In the genomic region with DNA sequence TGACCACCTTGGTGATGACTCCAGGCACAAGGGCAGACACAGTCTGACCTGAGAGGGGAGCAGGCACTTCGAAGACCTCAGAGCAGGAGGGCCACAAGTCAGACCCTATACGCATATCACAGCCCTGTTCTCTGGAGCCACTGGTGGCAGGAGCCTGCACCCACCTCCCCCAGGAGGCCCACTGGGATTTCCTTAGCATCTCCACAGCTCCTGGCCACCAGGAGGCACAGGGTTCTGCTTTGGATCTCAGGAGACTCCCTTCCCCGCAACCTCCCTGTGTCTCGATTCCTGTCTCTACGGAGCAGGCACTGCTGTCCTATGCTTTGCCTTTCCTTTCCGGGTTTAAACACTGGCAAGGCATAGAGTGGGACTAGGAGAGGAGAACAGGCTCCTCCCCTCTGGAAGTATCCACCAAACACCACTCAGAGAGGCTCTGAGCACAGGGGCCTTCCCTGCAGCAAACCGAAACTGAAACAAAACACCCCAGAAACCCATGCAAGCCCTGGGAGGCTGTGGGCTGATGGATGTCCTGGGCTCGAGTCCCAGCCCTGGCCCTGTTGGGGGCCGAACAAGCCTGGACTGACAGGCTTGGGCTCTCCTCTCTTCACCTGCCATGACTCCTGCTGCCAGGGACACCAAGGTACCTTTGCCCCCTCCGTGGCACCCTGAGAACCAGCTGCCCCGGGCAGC, we compare ENCODE assay signal across 8 cellular contexts.
DNase-seq lines count a peak whose midpoint lies in the region; ATAC-seq and TF ChIP-seq lines count a peak whose summit lies in the region.

No MANE protein-coding gene starts in this region.

- no peak overlapping the region for H3K9ac ChIP-seq in Karpas-422 (ENCODE audit: low read length)

- H3K4me3 Mint-ChIP-seq in activated naive CD8-positive, alpha-beta T cell treated with anti-CD3 and anti-CD28 coated beads, Interleukin-2, amount 50 U/mL, for 24 hours: peak overlapping the region; percentile 83

- BruUV-seq in A673 (replicated peaks; lab: Mats Ljungman, UMichigan) (no TSS peak), Panc1 (replicated peaks; lab: Mats Ljungman, UMichigan) (no TSS peak)

- H2AFZ ChIP-seq in Karpas-422 (ENCODE audit: low read length): no peak overlapping the region

- peaks cover 25% of the 10 kb centered on the region for H3K36me3 ChIP-seq in A673 (ENCODE audit: insufficient read depth, low read length, poor library complexity, severe bottlenecking)
- H3K36me3 ChIP-seq in Panc1 (ENCODE audit: control insufficient read depth, insufficient read depth, low read length): no peaks in the 10 kb centered on the region
- peaks cover 7% of the 10 kb centered on the region for H3K36me3 ChIP-seq in cardiac muscle cell
- H3K36me3 ChIP-seq in Karpas-422 (ENCODE audit: insufficient read depth, low read length): no peaks in the 10 kb centered on the region

- H3K27me3 Mint-ChIP-seq in activated naive CD8-positive, alpha-beta T cell treated with anti-CD3 and anti-CD28 coated beads, Interleukin-2, amount 50 U/mL, for 24 hours: no peaks in the 10 kb centered on the region

- in situ Hi-C loops in Panc1 (cut with HindIII; ENCODE audit: low pct_unique_long_range_greater_than_20kb, low sequenced_read_pairs): no loop called here

- peak; percentile 66 for ATAC-seq in GM18505 (IDR thresholded peaks at IDR 0.05; ENCODE audit: unreplicated experiment)
- peak; percentile 84 for ATAC-seq in HG02973 (IDR thresholded peaks at IDR 0.05; ENCODE audit: unreplicated experiment)
- peak; percentile 87 for ATAC-seq in Panc1
- peak; percentile 90 for ATAC-seq in activated naive CD8-positive, alpha-beta T cell treated with anti-CD3 and anti-CD28 coated beads, Interleukin-2, amount 50 U/mL, for 24 hours

- H3K9me3 ChIP-seq in A673 (ENCODE audit: low read depth, low read length, poor library complexity, severe bottlenecking) (no peaks in the 10 kb centered on the region), Panc1 (ENCODE audit: control insufficient read depth, insufficient read depth, low read depth, low read length) (no peaks in the 10 kb centered on the region), cardiac muscle cell (ENCODE audit: low read depth) (no peaks in the 10 kb centered on the region), Karpas-422 (ENCODE audit: low read length) (no peaks in the 10 kb centered on the region)

- H4K20me1 ChIP-seq in Karpas-422 (ENCODE audit: insufficient read depth, low read depth, low read length): no peaks in the 10 kb centered on the region

- no peak for TF ChIP-seq POLR2A in GM18505 (IDR thresholded peaks at IDR 0.05; ENCODE audit: borderline replicate concordance, extremely low read depth, insufficient read depth, insufficient read length)

- H3K4me1 ChIP-seq in A673 (ENCODE audit: insufficient read depth, low read length, poor library complexity, severe bottlenecking) (peaks cover 27% of the 10 kb centered on the region), Panc1 (ENCODE audit: control insufficient read depth, insufficient read depth, low read length) (peaks cover 7% of the 10 kb centered on the region; the same call in 1 of the 2 replicates), cardiac muscle cell (ENCODE audit: low read depth) (peaks cover 24% of the 10 kb centered on the region), Karpas-422 (ENCODE audit: low read length) (no peaks in the 10 kb centered on the region)

- POLR2A ChIA-PET in A673 (lab: Charles Lee; ENCODE audit: low non-redundant PET): no interaction called here
- POLR2A ChIA-PET in Panc1 (lab: Charles Lee): interaction anchor here (0.6 kb wide), 1 partner anchor 19 kb away, joined by 4 read pairs; no protein-coding TSS in a partner anchor

- H3K4me2 ChIP-seq in Karpas-422 (ENCODE audit: low read depth, low read length, poor library complexity, severe bottlenecking): no peak overlapping the region

- H3K27ac Mint-ChIP-seq in activated naive CD8-positive, alpha-beta T cell treated with anti-CD3 and anti-CD28 coated beads, Interleukin-2, amount 50 U/mL, for 24 hours: peak overlapping the region; percentile 78

- H3K36me3 Mint-ChIP-seq in activated naive CD8-positive, alpha-beta T cell treated with anti-CD3 and anti-CD28 coated beads, Interleukin-2, amount 50 U/mL, for 24 hours (ENCODE audit: low read depth): peaks cover 3% of the 10 kb centered on the region

- CTCF ChIA-PET in A673 (lab: Charles Lee): no interaction called here
- CTCF ChIA-PET in Panc1 (lab: Charles Lee): interaction anchor here (0.6 kb wide), 1 partner anchor 53 kb away, joined by 4 read pairs; no protein-coding TSS in a partner anchor

- DNase-seq in A673 (ENCODE audit: low spot score): peak; percentile 74
- DNase-seq in Panc1 (ENCODE audit: low read depth, low spot score): no peak
- DNase-seq in activated naive CD8-positive, alpha-beta T cell treated with anti-CD3 and anti-CD28 coated beads, Interleukin-2, amount 50 U/mL, for 24 hours: peak; percentile 57
- peak in 1 of 2 donors; percentile 93 for DNase-seq in cardiac muscle cell (ENCODE audit: low read depth in 1 of 2, low spot score in 1 of 2)
- peak; percentile 64 for DNase-seq in pulmonary artery endothelial cell (ENCODE audit: low read depth, low spot score)
- DNase-seq in Karpas-422: no peak

- TF ChIP-seq CTCF in A673 (conservative IDR thresholded peaks at IDR 0.05; ENCODE audit: low read depth, low read length): no peak
- no peak for TF ChIP-seq CTCF in Panc1 (IDR thresholded peaks at IDR 0.05)
- TF ChIP-seq CTCF in cardiac muscle cell (IDR thresholded peaks at IDR 0.05; ENCODE audit: low read depth, low read length): peak; percentile 15

- H3K4me3 ChIP-seq in A673 (ENCODE audit: low read depth, low read length, poor library complexity, severe bottlenecking) (peak overlapping the region; percentile 51), Panc1 (ENCODE audit: low read depth in 2 of 2, low read length in 2 of 2) (peak overlapping the region; percentile 41 to 61), cardiac muscle cell (no peak overlapping the region), Karpas-422 (ENCODE audit: low read length) (no peak overlapping the region)

- H3K27ac ChIP-seq in A673 (ENCODE audit: low read depth, low read length, poor library complexity, severe bottlenecking) (peak overlapping the region; percentile 81), Panc1 (ENCODE audit: low read length) (peak overlapping the region; percentile 82), cardiac muscle cell (peak overlapping the region; percentile 92), Karpas-422 (ENCODE audit: low read length) (no peak overlapping the region)

- no peaks in the 10 kb centered on the region for H3K9me2 ChIP-seq in Karpas-422 (replicated peaks; ENCODE audit: insufficient read depth, low read length)

- peaks cover 11% of the 10 kb centered on the region for H3K4me1 Mint-ChIP-seq in activated naive CD8-positive, alpha-beta T cell treated with anti-CD3 and anti-CD28 coated beads, Interleukin-2, amount 50 U/mL, for 24 hours

- peaks cover 7% of the 10 kb centered on the region for H3K9me3 Mint-ChIP-seq in activated naive CD8-positive, alpha-beta T cell treated with anti-CD3 and anti-CD28 coated beads, Interleukin-2, amount 50 U/mL, for 24 hours

- no peaks in the 10 kb centered on the region for H3K27me3 ChIP-seq in A673 (replicated peaks; ENCODE audit: insufficient read depth, low read depth, low read length, poor library complexity)
- H3K27me3 ChIP-seq in Panc1 (ENCODE audit: control insufficient read depth, insufficient read depth, low read length): no peaks in the 10 kb centered on the region
- H3K27me3 ChIP-seq in cardiac muscle cell: no peaks in the 10 kb centered on the region
- H3K27me3 ChIP-seq in Karpas-422 (ENCODE audit: low read length): 0 out of 2 replicates have a peak, but pooled peaks cover 3% of the 10 kb centered on the region

- H3K79me2 ChIP-seq in Karpas-422 (ENCODE audit: low read length): no peaks in the 10 kb centered on the region

- intact Hi-C loops in A673 (cut with micrococcal nuclease; ENCODE audit: unreplicated experiment) (no loop called here), Panc1 (cut with micrococcal nuclease; ENCODE audit: unreplicated experiment) (no loop called here)

Comparison
In these comparisons a context has a peak if more than half of its experiments do, and no peak if none do; other contexts are left out.
1. DNase-seq: peak in A673 (single experiment), activated naive CD8-positive, alpha-beta T cell treated with anti-CD3 and anti-CD28 coated beads, Interleukin-2, amount 50 U/mL, for 24 hours (single experiment) and pulmonary artery endothelial cell (single experiment); none in Panc1 (single experiment) and Karpas-422 (single experiment).
2. H3K4me3 ChIP-seq: peak in A673 (single experiment) and Panc1 (2 of 2); none in cardiac muscle cell (single experiment) and Karpas-422 (single experiment).
3. Peak in every context shown above with its lines, with median percentiles within 50 percentile points of each other: ATAC-seq.